ENCODE assay signal across 14 cellular contexts in the genomic region with DNA sequence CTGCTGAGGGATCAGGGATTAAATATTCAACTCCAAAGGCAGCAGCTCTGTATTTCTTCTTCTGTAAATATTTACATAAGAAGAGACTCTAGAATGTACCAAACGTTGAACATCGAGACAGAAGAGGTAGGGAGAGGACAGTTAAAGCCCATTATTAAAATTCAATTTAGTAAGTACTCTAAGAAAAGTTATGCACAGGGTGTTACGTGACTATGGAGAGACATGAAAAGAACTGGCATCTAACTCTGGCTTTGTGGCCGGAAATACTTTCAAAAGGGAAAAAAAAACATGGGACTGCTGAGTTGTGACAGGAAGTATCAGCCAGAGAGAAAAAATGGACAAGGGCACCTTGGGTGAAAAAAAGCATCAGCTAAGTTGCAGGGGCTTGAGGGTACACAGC. TPM values are rescaled to one million over a fixed set of nuclear protein-coding genes. Genes with fewer than 3 reads are reported as not detected.
DNase-seq lines count a peak whose midpoint lies in the region; ATAC-seq, FAIRE-seq and TF ChIP-seq lines count a peak whose summit lies in the region.
"Had no signal": no experiment of that assay in that cellular context is flagged by ENCODE, and none has a peak within 500 bp of the region (broad histone marks: within the 10 kb centered on the region; RNA-seq: fewer than 3 reads in every experiment).

No MANE protein-coding gene starts in this region.

- H3K27ac Mint-ChIP-seq in H9 (peak overlapping the region in 2 of 3 experiments; percentile 15 to 55; a peak in 2 of 7 replicates), mesothelial cell of epicardium (peak overlapping the region; percentile 13)

- H2BK15ac ChIP-seq in H9 (ENCODE audit: low read depth, low read length), result no peak overlapping the region

- H3K4ac ChIP-seq in H9 (ENCODE audit: low read depth, low read length), result no peak overlapping the region

- in situ Hi-C loops in brain microvascular endothelial cell (cut with HindIII; ENCODE audit: low pct_ligation_motif_present, low sequenced_read_pairs), result no loop called here

- no peak overlapping the region for H3K56ac ChIP-seq in H9 (ENCODE audit: insufficient read length, low read depth, low read length)

- no peak overlapping the region for H2BK12ac ChIP-seq in H9 (ENCODE audit: insufficient read length, low read depth, low read length)

- H4K8ac ChIP-seq in H9 (replicated peaks; ENCODE audit: insufficient read length, low read depth, low read length), result no peak overlapping the region

- no peaks in the 10 kb centered on the region; a peak in 1 of 5 replicates for H3K9me3 Mint-ChIP-seq in H9
- H3K9me3 Mint-ChIP-seq in mesothelial cell of epicardium, result peaks cover 5% of the 10 kb centered on the region

- H3K4me1 ChIP-seq in H9 (ENCODE audit: insufficient read depth, low read length) (no peaks in the 10 kb centered on the region; the same call in 1 of the 2 replicates), kidney (ENCODE audit: control insufficient read depth in 1 of 2, insufficient read depth in 1 of 2, low read depth in 1 of 2, low read length in 2 of 2) (no peaks in the 10 kb centered on the region)

- H3K27me3 Mint-ChIP-seq in H9 (ENCODE audit: low read depth) (no peaks in the 10 kb centered on the region), mesothelial cell of epicardium (ENCODE audit: low read depth) (no peaks in the 10 kb centered on the region)

- FAIRE-seq in kidney (lab: Jason Lieb, UNC), result no peak

- H3K23me2 ChIP-seq in H9 (ENCODE audit: insufficient read length, low read depth, low read length, poor library complexity, severe bottlenecking), result no peaks in the 10 kb centered on the region

- WGBS in H9 (ENCODE audit: extremely low coverage, insufficient read length, low lambda C conversion rate), result no CpG with 5 or more reads among the region's 4 CpGs

- H2BK5ac ChIP-seq in H9 (ENCODE audit: insufficient read length, low read length), result no peak overlapping the region

- H2BK120ac ChIP-seq in H9 (ENCODE audit: low read depth, low read length, poor library complexity, severe bottlenecking), result no peak overlapping the region

- no peak overlapping the region for H3T11ph ChIP-seq in H9 (ENCODE audit: low read length)

- H3K79me1 ChIP-seq in H9 (ENCODE audit: insufficient read depth, low read depth, low read length, poor library complexity, severe bottlenecking), result peaks cover 7% of the 10 kb centered on the region

- no peak overlapping the region for H4K5ac ChIP-seq in H9 (ENCODE audit: insufficient read length, low read depth, low read length)

- intact Hi-C loops in kidney (cut with DNase I), result no loop called here

- H3K9ac ChIP-seq in H9 (ENCODE audit: extremely low read depth, insufficient read length, low read length) (no peak overlapping the region), kidney (ENCODE audit: low read length in 2 of 2) (no peak overlapping the region)

- no peaks in the 10 kb centered on the region for H4K20me1 ChIP-seq in H9 (ENCODE audit: control insufficient read depth, insufficient read depth, insufficient read length)

- H3K79me2 ChIP-seq in H9 (ENCODE audit: insufficient read depth, low read length), result peaks cover 1% of the 10 kb centered on the region; the same call in 1 of the 2 replicates

- no peak overlapping the region for H3K4me3 ChIP-seq in brain microvascular endothelial cell (ENCODE audit: low read depth, low read length)
- no peak overlapping the region for H3K4me3 ChIP-seq in kidney (ENCODE audit: low read length in 2 of 2)

- H3K14ac ChIP-seq in H9 (ENCODE audit: insufficient read depth, low read length), result no peak overlapping the region

- no peak overlapping the region for H3K23ac ChIP-seq in H9 (ENCODE audit: insufficient read length, low read depth, low read length)

- no peak overlapping the region for H2AK5ac ChIP-seq in H9 (ENCODE audit: insufficient read length, low read length)

- H3K27me3 ChIP-seq in H9 (ENCODE audit: insufficient read depth, low read length) (no peaks in the 10 kb centered on the region), brain microvascular endothelial cell (replicated peaks) (no peaks in the 10 kb centered on the region)

- DNase-seq in NCI-H748 treated with DMSO at 0.1 percent for 48 hours (lab: John Stamatoyannopoulos, UW) (peak; percentile 27), NCI-H748 (lab: John Stamatoyannopoulos, UW; ENCODE audit: unreplicated experiment) (no peak), H9 (no peak), brain microvascular endothelial cell (peak; percentile 39), mesothelial cell of epicardium (ENCODE audit: low spot score in 2 of 2, unreplicated experiment in 2 of 2) (no peak), kidney (no peak), DMS 273 (lab: John Stamatoyannopoulos, UW; ENCODE audit: unreplicated experiment) (no peak)
- DNase-seq: caudate nucleus; left cardiac atrium; NCI-H146; nucleus accumbens; stimulated activated naive CD4-positive, alpha-beta T cell treated with Interleukin-2 at 50 U/mL for 16 hours had no signal

- TF ChIP-seq CTCF in H9 (conservative IDR thresholded peaks at IDR 0.05), result no peak
- TF ChIP-seq CTCF in brain microvascular endothelial cell (IDR thresholded peaks at IDR 0.05; ENCODE audit: low read depth, low read length, missing control alignments), result no peak
- TF ChIP-seq CTCF in mesothelial cell of epicardium (IDR thresholded peaks at IDR 0.05; ENCODE audit: unreplicated experiment), result no peak
- no peak for TF ChIP-seq CTCF in kidney (IDR thresholded peaks at IDR 0.05; ENCODE audit: borderline replicate concordance, extremely low read depth, insufficient read depth)

- no peak overlapping the region for H2BK20ac ChIP-seq in H9 (ENCODE audit: low read depth, low read length, poor library complexity, severe bottlenecking)

- H3K36me3 Mint-ChIP-seq in H9 (ENCODE audit: insufficient read depth in 1 of 3, low read depth in 3 of 3), result peaks cover 2 to 12% (median 5%) of the 10 kb centered on the region in 3 experiments; a peak in 5 of 7 replicates
- H3K36me3 Mint-ChIP-seq in mesothelial cell of epicardium, result peaks cover 12% of the 10 kb centered on the region

- no peak overlapping the region for H3K27ac ChIP-seq in H9 (ENCODE audit: insufficient read length, low read depth, low read length)
- peak overlapping the region; percentile 42 for H3K27ac ChIP-seq in brain microvascular endothelial cell
- no peak overlapping the region for H3K27ac ChIP-seq in kidney (ENCODE audit: low read depth in 2 of 2, low read length in 2 of 2)
- H3K27ac ChIP-seq: 22Rv1 had no signal

- no peak for ATAC-seq in HG03565 (IDR thresholded peaks at IDR 0.05; ENCODE audit: unreplicated experiment)

- H3K4me3 Mint-ChIP-seq in H9 (no peak overlapping the region), mesothelial cell of epicardium (no peak overlapping the region)

- no peak overlapping the region for H4K91ac ChIP-seq in H9 (ENCODE audit: insufficient read length, low read depth, low read length)

- no peak overlapping the region for H3K18ac ChIP-seq in H9 (ENCODE audit: insufficient read length, low read depth, low read length)

- H3K9me3 ChIP-seq in H9 (ENCODE audit: control insufficient read depth, low read depth, low read length) (no peaks in the 10 kb centered on the region), kidney (ENCODE audit: control insufficient read depth in 1 of 2, low read length in 2 of 2) (no peaks in the 10 kb centered on the region)

- H2AFZ ChIP-seq in H9 (ENCODE audit: low read length), result no peak overlapping the region

- H3K4me2 ChIP-seq in H9 (ENCODE audit: insufficient read depth, insufficient read length, low read length), result no peak overlapping the region

- no peaks in the 10 kb centered on the region for H3K36me3 ChIP-seq in brain microvascular endothelial cell (replicated peaks)
- peaks cover 0 to 6% of the 10 kb centered on the region in 2 donors for H3K36me3 ChIP-seq in kidney (ENCODE audit: control insufficient read depth in 1 of 2, insufficient read depth in 2 of 2, low read length in 2 of 2)

- peaks cover 0 to 5% of the 10 kb centered on the region in 2 experiments; a peak in 1 of 4 replicates for H3K4me1 Mint-ChIP-seq in H9
- peaks cover 6% of the 10 kb centered on the region for H3K4me1 Mint-ChIP-seq in mesothelial cell of epicardium

RNA-seq across cellular contexts. Expression of a gene that starts 36.7 kb away (rescaled TPM):
- total RNA-seq in H9 (2021), result 11.6 and 12.4 TPM in 2 replicates
- total RNA-seq in mesothelial cell of epicardium, result 12.8 to 14.4 TPM (median 13.6 TPM) in 3 replicates
- total RNA-seq in kidney, result 13.8 TPM
- 5.6 TPM for polyA plus RNA-seq in kidney (ENCODE audit: insufficient read depth, low read depth, low replicate concordance)

RNA-seq across cellular contexts. Expression of a gene that starts 38.0 kb away (rescaled TPM):
- total RNA-seq in H9 (2021) (154 and 167 TPM in 2 replicates), mesothelial cell of epicardium (119 to 120 TPM (median 120 TPM) in 3 replicates), kidney (72.8 TPM)
- polyA plus RNA-seq in kidney (ENCODE audit: insufficient read depth, low read depth, low replicate concordance), result 124 TPM

Comparison
In these comparisons a context has a peak if more than half of its experiments do, and no peak if none do; other contexts are left out.
1. DNase-seq: peak in NCI-H748 treated with DMSO at 0.1 percent for 48 hours (single experiment) and brain microvascular endothelial cell (single experiment); none in NCI-H748 (single experiment), H9 (single experiment), mesothelial cell of epicardium (0 of 2), kidney (single experiment) and DMS 273 (single experiment).